1 cellular context compared by ENCODE assay signal in genomic region chr2:222919841-222920609, GRCh38.
A peak's percentile ranks its signal among the peaks of the same experiment; 100 is the strongest.
TF ChIP-seq lines count a peak whose summit lies in the region.

No MANE protein-coding gene starts in this region.

TF ChIP-seq in K562, 482 proteins besides CTCF, POLR2A, EP300 and RAD21 (continued from another document and continues in another):
- TF ChIP-seq THAP7 (CRISPR knock-in tag; IDR thresholded peaks at IDR 0.05), result no peak
- TF ChIP-seq ZNF57 (CRISPR knock-in tag; IDR thresholded peaks at IDR 0.05), result no peak
- no peak for TF ChIP-seq PURB (CRISPR knock-in tag; IDR thresholded peaks at IDR 0.05; ENCODE audit: low read depth)
- TF ChIP-seq HDAC1 (IDR thresholded peaks at IDR 0.05), result peak in 1 of 2 experiments; percentile 50; a peak in 1 of 4 replicates
- no peak for TF ChIP-seq GTF2F1 (IDR thresholded peaks at IDR 0.05; ENCODE audit: low read depth, low read length)
- peak; percentile 94 for TF ChIP-seq FOSL1 (tag; conservative IDR thresholded peaks at IDR 0.05)
- TF ChIP-seq C11orf30 (IDR thresholded peaks at IDR 0.05; ENCODE audit: low read depth), result no peak
- no peak; the same call in 1 of the 2 replicates for TF ChIP-seq BRCA1 (IDR thresholded peaks at IDR 0.05)
- TF ChIP-seq BRCA1 (CRISPR knock-in tag; IDR thresholded peaks at IDR 0.05), result no peak
- TF ChIP-seq ZBTB12 (CRISPR knock-in tag; IDR thresholded peaks at IDR 0.05), result no peak
- no peak for TF ChIP-seq GATA2 (CRISPR knock-in tag; IDR thresholded peaks at IDR 0.05)
- TF ChIP-seq ARID1B (IDR thresholded peaks at IDR 0.05), result peak; percentile 80
- TF ChIP-seq ATF1 (CRISPR knock-in tag; IDR thresholded peaks at IDR 0.05), result no peak
- 0 out of 2 replicates have a peak, but pooled peaks have one; percentile 29 for TF ChIP-seq ATF1 (tag; IDR thresholded peaks at IDR 0.05)
- no peak for TF ChIP-seq TSC22D4 (tag; IDR thresholded peaks at IDR 0.05)
- no peak for TF ChIP-seq HOMEZ (CRISPR knock-in tag; IDR thresholded peaks at IDR 0.05)
- TF ChIP-seq ZNF41 (CRISPR knock-in tag; conservative IDR thresholded peaks at IDR 0.05), result no peak
- no peak for TF ChIP-seq HNRNPUL1 (IDR thresholded peaks at IDR 0.05; ENCODE audit: low read length)
- no peak for TF ChIP-seq RBFOX2 (IDR thresholded peaks at IDR 0.05; ENCODE audit: low read depth, low read length)
- no peak for TF ChIP-seq KLF1 (tag; IDR thresholded peaks at IDR 0.05)
- TF ChIP-seq SMARCC2 (IDR thresholded peaks at IDR 0.05; ENCODE audit: low read depth), result 0 out of 2 replicates have a peak, but pooled peaks have one; percentile 24
- no peak for TF ChIP-seq ZNF143 (CRISPR knock-in tag; IDR thresholded peaks at IDR 0.05)
- TF ChIP-seq ATF3 (IDR thresholded peaks at IDR 0.05), result peak; percentile 96
- no peak for TF ChIP-seq ATF3 (CRISPR knock-in tag; conservative IDR thresholded peaks at IDR 0.05)
- TF ChIP-seq GATAD2A (IDR thresholded peaks at IDR 0.05), result 0 out of 2 replicates have a peak, but pooled peaks have one; percentile 6
- TF ChIP-seq MXD1 (CRISPR knock-in tag; IDR thresholded peaks at IDR 0.05; ENCODE audit: borderline replicate concordance, poor library complexity, severe bottlenecking), result no peak
- 0 out of 2 replicates have a peak, but pooled peaks have one; percentile 29 for TF ChIP-seq RAD51 (IDR thresholded peaks at IDR 0.05; ENCODE audit: borderline replicate concordance, low read depth)
- TF ChIP-seq POLR3G (IDR thresholded peaks at IDR 0.05; ENCODE audit: extremely low read depth, insufficient read length, insufficient replicate concordance), result no peak
- TF ChIP-seq REST (CRISPR knock-in tag; IDR thresholded peaks at IDR 0.05; ENCODE audit: low read depth), result no peak
- TF ChIP-seq PHB2 (IDR thresholded peaks at IDR 0.05; ENCODE audit: low read depth), result no peak
- TF ChIP-seq HNRNPH1 (optimal IDR thresholded peaks at IDR 0.05; ENCODE audit: low read depth, low read length), result no peak
- no peak for TF ChIP-seq SNIP1 (IDR thresholded peaks at IDR 0.05; ENCODE audit: low read depth)
- peak; percentile 63 for TF ChIP-seq PKNOX1 (IDR thresholded peaks at IDR 0.05)
- TF ChIP-seq AFF1 (IDR thresholded peaks at IDR 0.05; ENCODE audit: low read depth in 1 of 2, partially characterized antibody in 2 of 2), result no peak
- no peak for TF ChIP-seq NR3C1 (CRISPR knock-in tag; IDR thresholded peaks at IDR 0.05)
- TF ChIP-seq ZNF175 (CRISPR knock-in tag; IDR thresholded peaks at IDR 0.05; ENCODE audit: low read depth), result no peak
- no peak for TF ChIP-seq ZNF184 (CRISPR knock-in tag; IDR thresholded peaks at IDR 0.05)
- TF ChIP-seq FOXK2 (conservative IDR thresholded peaks at IDR 0.05 in 1 of 2, IDR thresholded peaks at IDR 0.05 in 1 of 2; ENCODE audit: low read depth in 2 of 2), result 0 out of 4 replicates have a peak, but pooled peaks of 1 of the 2 experiments have one; percentile 40
- no peak for TF ChIP-seq ILK (tag; IDR thresholded peaks at IDR 0.05; ENCODE audit: borderline replicate concordance, low read depth)
- no peak for TF ChIP-seq POU5F1 (IDR thresholded peaks at IDR 0.05; ENCODE audit: borderline replicate concordance, low read depth, low read length, partially characterized antibody)
- 0 out of 4 replicates have a peak, but pooled peaks of 1 of the 2 experiments have one; percentile 34 for TF ChIP-seq ARNT (IDR thresholded peaks at IDR 0.05)
- TF ChIP-seq MXI1 (IDR thresholded peaks at IDR 0.05; ENCODE audit: low read depth, low read length), result no peak
- no peak for TF ChIP-seq ZNF124 (CRISPR knock-in tag; IDR thresholded peaks at IDR 0.05)
- no peak for TF ChIP-seq ZNF23 (CRISPR knock-in tag; IDR thresholded peaks at IDR 0.05)
- no peak for TF ChIP-seq ZNF436 (CRISPR knock-in tag; IDR thresholded peaks at IDR 0.05)
- no peak for TF ChIP-seq ZBTB11 (CRISPR knock-in tag; IDR thresholded peaks at IDR 0.05)
- no peak for TF ChIP-seq CXXC5 (CRISPR knock-in tag; IDR thresholded peaks at IDR 0.05)
- TF ChIP-seq GMEB1 (CRISPR knock-in tag; IDR thresholded peaks at IDR 0.05), result no peak
- TF ChIP-seq CC2D1A (IDR thresholded peaks at IDR 0.05), result peak; percentile 46; the same call in 1 of the 2 replicates
- no peak for TF ChIP-seq ZNF589 (CRISPR knock-in tag; IDR thresholded peaks at IDR 0.05; ENCODE audit: low read depth)
